In genomic region chr2:190718652-190719526, GRCh38 we compare ENCODE assay signal across 1 cellular context.
A peak's percentile ranks its signal among the peaks of the same experiment; 100 is the strongest.
TF ChIP-seq lines count a peak whose summit lies in the region.

No MANE protein-coding gene starts in this region.

TF ChIP-seq in HepG2, 621 proteins besides CTCF, POLR2A, EP300 and RAD21 (continued from another document):
- TF ChIP-seq THRA (CRISPR knock-in tag; IDR thresholded peaks at IDR 0.05; ENCODE audit: borderline replicate concordance) (peak; percentile 65; the same call in 1 of the 2 replicates), KLF13 (CRISPR knock-in tag; IDR thresholded peaks at IDR 0.05) (no peak), ZNF614 (CRISPR knock-in tag; IDR thresholded peaks at IDR 0.05; ENCODE audit: borderline replicate concordance) (no peak), HOXA7 (CRISPR knock-in tag; IDR thresholded peaks at IDR 0.05) (no peak), ZSCAN21 (CRISPR knock-in tag; IDR thresholded peaks at IDR 0.05; ENCODE audit: borderline replicate concordance) (no peak), MAZ (IDR thresholded peaks at IDR 0.05; ENCODE audit: borderline replicate concordance, low read depth, low read length) (no peak), MAZ (CRISPR knock-in tag; IDR thresholded peaks at IDR 0.05; ENCODE audit: low read depth) (no peak), ZSCAN5A (CRISPR knock-in tag; IDR thresholded peaks at IDR 0.05; ENCODE audit: borderline replicate concordance) (no peak), TEAD3 (CRISPR knock-in tag; optimal IDR thresholded peaks at IDR 0.05; ENCODE audit: borderline replicate concordance) (peak; percentile 23), AHDC1 (CRISPR knock-in tag; IDR thresholded peaks at IDR 0.05; ENCODE audit: borderline replicate concordance) (no peak), ZNF570 (CRISPR knock-in tag; IDR thresholded peaks at IDR 0.05; ENCODE audit: borderline replicate concordance) (no peak), FIP1L1 (IDR thresholded peaks at IDR 0.05; ENCODE audit: borderline replicate concordance, insufficient read depth, low read depth, low read length) (no peak), SAP130 (CRISPR knock-in tag; IDR thresholded peaks at IDR 0.05; ENCODE audit: low read depth) (peak; percentile 22; the same call in 1 of the 2 replicates)
